Comparison of ENCODE assay signal across 8 cellular contexts in genomic region chr19:12034610-12035009, GRCh38. TPM values are rescaled to one million over a fixed set of nuclear protein-coding genes. Genes with fewer than 3 reads are reported as not detected.
A peak's percentile ranks its signal among the peaks of the same experiment; 100 is the strongest.
DNase-seq lines count a peak whose midpoint lies in the region; ATAC-seq and TF ChIP-seq lines count a peak whose summit lies in the region.

No MANE protein-coding gene starts in this region.

- no peaks in the 10 kb centered on the region for H3K27me3 ChIP-seq in colonic mucosa
- no peaks in the 10 kb centered on the region for H3K27me3 ChIP-seq in muscle layer of duodenum (ENCODE audit: low read depth, low read length)

- no peak for TF ChIP-seq CTCF in AG04449 (IDR thresholded peaks at IDR 0.05; ENCODE audit: insufficient read depth, low read length, missing control alignments)
- no peak for TF ChIP-seq CTCF in colonic mucosa (IDR thresholded peaks at IDR 0.05)

- H3K4me3 ChIP-seq in AG04449 (ENCODE audit: low read depth, low read length) (peak overlapping the region; percentile 96), colonic mucosa (peak overlapping the region; percentile 98), muscle layer of duodenum (ENCODE audit: low read depth in 1 of 2, low read length in 2 of 2) (peak overlapping the region; percentile 83 to 87)

- no peaks in the 10 kb centered on the region for H3K4me1 ChIP-seq in colonic mucosa
- H3K4me1 ChIP-seq in muscle layer of duodenum (ENCODE audit: control insufficient read depth in 1 of 2, insufficient read depth in 2 of 2, low read length in 2 of 2), result peaks cover 0 to 5% of the 10 kb centered on the region in 2 donors

- POLR2A ChIA-PET in AG04449 (lab: Yijun Ruan, JAX), result interaction anchor here (0.6 to 1.6 kb wide), 5 partner anchors 18 to 395 kb away, joined by 3 to 9 read pairs (median 4); partner anchors contain the start of gene ZNF878
- POLR2A ChIA-PET in HEK293T (lab: Yijun Ruan, JAX), result no interaction called here

- no peak overlapping the region for H3K27ac ChIP-seq in colonic mucosa
- H3K27ac ChIP-seq in muscle layer of duodenum (ENCODE audit: low read length), result no peak overlapping the region

- DNase-seq in AG04449 (ENCODE audit: low read depth, low spot score) (no peak), HEK293T (ENCODE audit: extremely low spot score) (no peak), colonic mucosa (no peak), H4 (ENCODE audit: low spot score) (no peak), occipital lobe (lab: John Stamatoyannopoulos, UW) (no peak), COLO829 (ENCODE audit: low spot score) (no peak)

- no peaks in the 10 kb centered on the region for H3K9me3 ChIP-seq in colonic mucosa
- H3K9me3 ChIP-seq in muscle layer of duodenum (ENCODE audit: control insufficient read depth in 1 of 2, low read length in 2 of 2), result no peaks in the 10 kb centered on the region

- H3K36me3 ChIP-seq in colonic mucosa, result no peaks in the 10 kb centered on the region
- H3K36me3 ChIP-seq in muscle layer of duodenum (ENCODE audit: control insufficient read depth in 1 of 2, insufficient read depth in 2 of 2, low read length in 2 of 2), result no peaks in the 10 kb centered on the region

- no peak overlapping the region for H3K9ac ChIP-seq in colonic mucosa (ENCODE audit: low read depth in 2 of 2, low read length in 2 of 2)

- intact Hi-C loops in colonic mucosa (cut with DNase I), result no loop called here

- CTCF ChIA-PET in AG04449 (lab: Yijun Ruan, JAX), result interaction anchor here (0.8 to 5.9 kb wide), 5 partner anchors 25 to 111 kb away, joined by 3 to 33 read pairs (median 10); partner anchors contain the start of gene ZNF20
- CTCF ChIA-PET in HEK293T (lab: Yijun Ruan, JAX), result no interaction called here

- no peak for ATAC-seq in GM19351 (IDR thresholded peaks at IDR 0.05; ENCODE audit: unreplicated experiment)

TF ChIP-seq in HEK293T, 16 proteins besides CTCF, POLR2A, EP300 and RAD21:
- TF ChIP-seq NFRKB (IDR thresholded peaks at IDR 0.05) (no peak), L3MBTL2 (conservative IDR thresholded peaks at IDR 0.05) (0 out of 2 replicates have a peak, but pooled peaks have one; percentile 24)

RNA-seq across cellular contexts. Expression of gene ZNF433, which starts 0.9 kb away (rescaled TPM):
- total RNA-seq in colonic mucosa (1 to 10 TPM; 2.0 to 3.5 TPM), occipital lobe (19.5 TPM)
- 2.2 and 4.7 TPM in 2 replicates for total RNA-seq in H4 (2014; rRNA removed; shearing (Covaris generic))

RNA-seq across cellular contexts. Expression of gene ZNF878, which starts 18.2 kb away (rescaled TPM):
- total RNA-seq in colonic mucosa, result 1 to 10 TPM in 1 of 2 donors, under 1 TPM in 1; 0.32 to 1.1 TPM
- total RNA-seq in H4 (2014; rRNA removed; shearing (Covaris generic)), result 0.79 and 1.5 TPM in 2 replicates
- 0.31 TPM for total RNA-seq in occipital lobe

RNA-seq across cellular contexts. Expression of gene ZNF844, which starts 29.9 kb away (rescaled TPM):
- total RNA-seq in colonic mucosa (10 to 100 TPM in 1 of 2 donors, 1 to 10 TPM in 1; 8.3 to 12.4 TPM), occipital lobe (13.7 TPM)
- total RNA-seq in H4 (2014; rRNA removed; shearing (Covaris generic)), result not detected in 2 replicates
